ENCODE assay signal across 14 cellular contexts in genomic region chr6:3336066-3336786, GRCh38.
DNase-seq lines count a peak whose midpoint lies in the region; TF ChIP-seq lines count a peak whose summit lies in the region.
"Had no signal": no experiment of that assay in that cellular context is flagged by ENCODE, and none has a peak within 500 bp of the region (broad histone marks: within the 10 kb centered on the region; RNA-seq: fewer than 3 reads in every experiment).

No MANE protein-coding gene starts in this region.

- peaks cover 23% of the 10 kb centered on the region for H3K4me1 Mint-ChIP-seq in endothelial cell (ENCODE audit: unreplicated experiment)

- TF ChIP-seq CTCF in VCaP (conservative IDR thresholded peaks at IDR 0.05) (no peak), endothelial cell (IDR thresholded peaks at IDR 0.05; ENCODE audit: unreplicated experiment) (no peak), stomach (IDR thresholded peaks at IDR 0.05) (no peak)

- H3K4me1 ChIP-seq in stomach = peaks cover 30 to 55% (median 38%) of the 10 kb centered on the region in 4 donors

- no peak for TF ChIP-seq EP300 in stomach (IDR thresholded peaks at IDR 0.05)

- intact Hi-C loops in stomach (cut with DNase I; ENCODE audit: low total_unique reads) = no loop called here

- no peaks in the 10 kb centered on the region for H3K9me3 Mint-ChIP-seq in endothelial cell (ENCODE audit: unreplicated experiment)

- peaks cover 9% of the 10 kb centered on the region for H3K36me3 Mint-ChIP-seq in endothelial cell (ENCODE audit: low read depth, unreplicated experiment)

- no peak overlapping the region for H3K4me3 ChIP-seq in stomach
- H3K4me3 ChIP-seq: SJSA1 had no signal

- no peaks in the 10 kb centered on the region for H3K9me3 ChIP-seq in stomach
- H3K9me3 ChIP-seq: SJSA1 had no signal

- H3K36me3 ChIP-seq in stomach = no peaks in the 10 kb centered on the region
- H3K36me3 ChIP-seq: SJSA1 had no signal

- H3K27me3 Mint-ChIP-seq in endothelial cell (ENCODE audit: unreplicated experiment) = no peaks in the 10 kb centered on the region

- DNase-seq in NCI-H2029 (lab: John Stamatoyannopoulos, UW) (peak; percentile 16), NCI-H2029 treated with DMSO at 0.1 percent for 48 hours (lab: John Stamatoyannopoulos, UW) (no peak), endothelial cell (ENCODE audit: low spot score) (no peak), stomach (no peak), erythroblast (lab: John Stamatoyannopoulos, UW) (no peak), germinal center (ENCODE audit: low spot score) (no peak), NCI-H524 treated with DMSO at 0.1 percent for 48 hours (lab: John Stamatoyannopoulos, UW) (no peak)
- DNase-seq: 8988T, DMS153, EL, NCI-H1092, NCI-H510A treated with DMSO at 0.1 percent for 48 hours had no signal

- peak overlapping the region; percentile 19 for H3K4me3 Mint-ChIP-seq in endothelial cell (ENCODE audit: unreplicated experiment)

- TF ChIP-seq POLR2A in stomach (IDR thresholded peaks at IDR 0.05) (no peak), erythroblast (IDR thresholded peaks at IDR 0.05; ENCODE audit: low read length) (no peak)

- H3K27ac ChIP-seq in VCaP = peak overlapping the region; percentile 64
- H3K27ac ChIP-seq in stomach = peak overlapping the region in 3 of 5 donors; percentile 14 to 75 (median 72)
- H3K27ac ChIP-seq: SJSA1 had no signal

- peak overlapping the region; percentile 4 for H3K27ac Mint-ChIP-seq in endothelial cell (ENCODE audit: unreplicated experiment)

- WGBS in stomach, 5 donors = 82 to 90% (median 86%) methylated on average over 11 of the region's 11 CpGs

- no peaks in the 10 kb centered on the region for H3K27me3 ChIP-seq in stomach
- H3K27me3 ChIP-seq: SJSA1 had no signal
